3 cellular contexts compared by ENCODE assay signal in genomic region chr16:67404740-67405226, GRCh38.
TF ChIP-seq lines count a peak whose summit lies in the region.

No MANE protein-coding gene starts in this region.

TF ChIP-seq in liver, 16 proteins besides CTCF, POLR2A, EP300 and RAD21:
- TF ChIP-seq NR2F2 (IDR thresholded peaks at IDR 0.05) = no peak
- peak; percentile 60 for TF ChIP-seq SP1 (IDR thresholded peaks at IDR 0.05)

TF ChIP-seq in HepG2, 621 proteins besides CTCF, POLR2A, EP300 and RAD21:
- no peak for TF ChIP-seq E2F1 (CRISPR knock-in tag; IDR thresholded peaks at IDR 0.05)
- TF ChIP-seq ELK4 (CRISPR knock-in tag; IDR thresholded peaks at IDR 0.05; ENCODE audit: borderline replicate concordance) = no peak
- TF ChIP-seq ZBTB42 (CRISPR knock-in tag; IDR thresholded peaks at IDR 0.05) = no peak
- no peak for TF ChIP-seq ZNF580 (CRISPR knock-in tag; IDR thresholded peaks at IDR 0.05; ENCODE audit: borderline replicate concordance, low read depth)
- TF ChIP-seq CREB1 (IDR thresholded peaks at IDR 0.05) = no peak
- TF ChIP-seq CREB1 (CRISPR knock-in tag; IDR thresholded peaks at IDR 0.05) = no peak
- TF ChIP-seq ZNF790 (CRISPR knock-in tag; IDR thresholded peaks at IDR 0.05; ENCODE audit: borderline replicate concordance) = no peak
- TF ChIP-seq TAF1 (CRISPR knock-in tag; IDR thresholded peaks at IDR 0.05) = no peak
- TF ChIP-seq ATF7-NPFF (CRISPR knock-in tag; IDR thresholded peaks at IDR 0.05; ENCODE audit: low read depth) = no peak

TF ChIP-seq in H1, 55 proteins besides CTCF, POLR2A, EP300 and RAD21:
- TF ChIP-seq ATF2 (IDR thresholded peaks at IDR 0.05; ENCODE audit: low read length) (no peak), SP1 (IDR thresholded peaks at IDR 0.05; ENCODE audit: low read depth, low read length) (0 out of 2 replicates have a peak, but pooled peaks have one; percentile 27), ASH2L (IDR thresholded peaks at IDR 0.05; ENCODE audit: low read length) (peak; percentile 42)
